In the genomic region with DNA sequence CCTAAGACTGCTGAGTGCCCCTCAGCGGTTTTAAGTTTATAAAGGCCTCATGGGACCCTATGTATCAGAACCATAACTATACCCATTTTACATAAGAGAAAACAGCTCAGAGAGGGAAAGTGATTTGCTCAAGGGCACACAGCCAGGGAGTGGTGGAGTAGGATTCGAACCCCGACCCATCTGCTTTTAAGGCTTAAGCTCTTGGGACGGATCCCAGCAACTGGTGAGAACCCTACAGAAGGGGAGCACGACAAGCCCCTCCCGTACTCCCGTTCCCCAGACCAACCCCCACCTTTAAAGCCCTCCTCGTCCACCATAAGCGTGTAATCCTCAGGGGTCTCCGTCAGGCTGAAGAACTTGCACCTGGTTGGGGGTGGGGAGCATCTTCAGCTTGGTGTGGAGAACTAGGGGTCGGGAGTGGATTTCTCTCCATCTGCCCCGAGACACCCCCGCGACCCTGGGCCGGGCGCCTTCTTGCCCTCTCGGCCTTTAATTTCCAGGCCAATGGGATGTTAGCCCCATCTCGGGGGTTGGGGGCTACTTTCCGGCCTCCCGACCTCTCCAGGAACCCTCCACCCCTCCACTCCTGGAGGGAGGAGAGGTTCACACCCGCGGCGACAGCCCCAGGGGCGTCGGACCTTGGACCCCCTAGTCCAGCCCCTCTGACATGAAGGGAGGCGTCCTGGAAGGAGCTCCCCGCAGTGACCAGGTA, we compare ENCODE assay signal across 8 cellular contexts. TPM values are rescaled to one million over a fixed set of nuclear protein-coding genes. Genes with fewer than 3 reads are reported as not detected.
DNase-seq lines count a peak whose midpoint lies in the region; ATAC-seq and TF ChIP-seq lines count a peak whose summit lies in the region.

No MANE protein-coding gene starts in this region.

- peaks cover 2% of the 10 kb centered on the region for H3K27me3 ChIP-seq in iPS-15b (ENCODE audit: control insufficient read depth, insufficient read depth, low read length)

- peak overlapping the region; percentile 79 for H3K4me3 Mint-ChIP-seq in activated T-helper 17 cell treated with anti-CD3 and anti-CD28 coated beads, Interleukin-2, amount 50 U/mL, for 72 hours
- peak overlapping the region; percentile 92 for H3K4me3 Mint-ChIP-seq in stimulated activated naive B cell treated with anti-CD40 and anti-IgM and Interleukin-4, amounts not matched to agents 10 μg/mL and 1 μg/mL and 100 μg/mL, for 72 hours

- H3K4me1 Mint-ChIP-seq in activated T-helper 17 cell treated with anti-CD3 and anti-CD28 coated beads, Interleukin-2, amount 50 U/mL, for 72 hours, result peaks cover 6% of the 10 kb centered on the region
- peaks cover 24 to 49% of the 10 kb centered on the region in 2 donors for H3K4me1 Mint-ChIP-seq in stimulated activated naive B cell treated with anti-CD40 and anti-IgM and Interleukin-4, amounts not matched to agents 10 μg/mL and 1 μg/mL and 100 μg/mL, for 72 hours

- H3K4me3 ChIP-seq in HFF-Myc (replicated peaks; ENCODE audit: low read depth, low read length) (peak overlapping the region; percentile 59), iPS-15b (ENCODE audit: low read depth, low read length) (peak overlapping the region; percentile 83)

- peaks cover 16% of the 10 kb centered on the region for H3K36me3 ChIP-seq in iPS-15b (ENCODE audit: control insufficient read depth, insufficient read depth, low read length)

- peaks cover 10% of the 10 kb centered on the region for H3K4me1 ChIP-seq in iPS-15b (ENCODE audit: control insufficient read depth, insufficient read depth, low read length)

- TF ChIP-seq CTCF in HFF-Myc (IDR thresholded peaks at IDR 0.05; ENCODE audit: low read depth, low read length, missing control alignments), result no peak

- H3K27me3 Mint-ChIP-seq in activated T-helper 17 cell treated with anti-CD3 and anti-CD28 coated beads, Interleukin-2, amount 50 U/mL, for 72 hours, result no peaks in the 10 kb centered on the region
- H3K27me3 Mint-ChIP-seq in stimulated activated naive B cell treated with anti-CD40 and anti-IgM and Interleukin-4, amounts not matched to agents 10 μg/mL and 1 μg/mL and 100 μg/mL, for 72 hours, result no peaks in the 10 kb centered on the region

- DNase-seq in HFF-Myc (ENCODE audit: extremely low read depth, low read depth) (no peak), cerebellar nuclear complex (lab: John Stamatoyannopoulos, UW) (no peak), mesenteric fat pad (ENCODE audit: low spot score) (no peak)
- no peak for DNase-seq in stimulated activated naive B cell treated with anti-CD40 and anti-IgM and Interleukin-4, amounts not matched to agents 10 μg/mL and 1 μg/mL and 100 μg/mL, for 72 hours

- ATAC-seq in activated T-helper 17 cell treated with anti-CD3 and anti-CD28 coated beads, Interleukin-2, amount 50 U/mL, for 72 hours (replicated peaks), result no peak
- no peak for ATAC-seq in stimulated activated naive B cell treated with anti-CD40 and anti-IgM and Interleukin-4, amounts not matched to agents 10 μg/mL and 1 μg/mL and 100 μg/mL, for 72 hours (replicated peaks)
- ATAC-seq in GM18870 (IDR thresholded peaks at IDR 0.05; ENCODE audit: unreplicated experiment) (no peak), esophagus mucosa (no peak)

- no peaks in the 10 kb centered on the region for H3K9me3 Mint-ChIP-seq in activated T-helper 17 cell treated with anti-CD3 and anti-CD28 coated beads, Interleukin-2, amount 50 U/mL, for 72 hours
- no peaks in the 10 kb centered on the region for H3K9me3 Mint-ChIP-seq in stimulated activated naive B cell treated with anti-CD40 and anti-IgM and Interleukin-4, amounts not matched to agents 10 μg/mL and 1 μg/mL and 100 μg/mL, for 72 hours

- peaks cover 16% of the 10 kb centered on the region for H3K36me3 Mint-ChIP-seq in activated T-helper 17 cell treated with anti-CD3 and anti-CD28 coated beads, Interleukin-2, amount 50 U/mL, for 72 hours (ENCODE audit: low read depth)
- H3K36me3 Mint-ChIP-seq in stimulated activated naive B cell treated with anti-CD40 and anti-IgM and Interleukin-4, amounts not matched to agents 10 μg/mL and 1 μg/mL and 100 μg/mL, for 72 hours, result peaks cover 18 to 26% of the 10 kb centered on the region in 2 donors

- H3K9ac ChIP-seq in iPS-15b (ENCODE audit: low read depth, low read length), result peak overlapping the region; percentile 54

- H3K9me3 ChIP-seq in iPS-15b (ENCODE audit: control insufficient read depth, insufficient read depth, low read length), result no peaks in the 10 kb centered on the region

- peak overlapping the region; percentile 82 for H3K27ac Mint-ChIP-seq in activated T-helper 17 cell treated with anti-CD3 and anti-CD28 coated beads, Interleukin-2, amount 50 U/mL, for 72 hours
- H3K27ac Mint-ChIP-seq in stimulated activated naive B cell treated with anti-CD40 and anti-IgM and Interleukin-4, amounts not matched to agents 10 μg/mL and 1 μg/mL and 100 μg/mL, for 72 hours, result peak overlapping the region; percentile 53

RNA-seq across cellular contexts. Expression of a gene that starts 0.7 kb away (rescaled TPM):
- total RNA-seq in activated T-helper 17 cell treated with anti-CD3 and anti-CD28 coated beads, Interleukin-2, amount 50 U/mL, for 72 hours, result 1 to 10 TPM; 4.6 to 4.8 TPM
- total RNA-seq in esophagus mucosa, result 43.7 TPM
- total RNA-seq in mesenteric fat pad, result 11.6 TPM

RNA-seq across cellular contexts. Expression of a gene that starts 21.9 kb away (rescaled TPM):
- 10 to 100 TPM; 41.1 to 88.6 TPM for total RNA-seq in activated T-helper 17 cell treated with anti-CD3 and anti-CD28 coated beads, Interleukin-2, amount 50 U/mL, for 72 hours
- total RNA-seq in esophagus mucosa (0.28 TPM), mesenteric fat pad (8.0 TPM)

RNA-seq across cellular contexts. Expression of a gene that starts 38.2 kb away (rescaled TPM):
- 10 to 100 TPM; 26.9 to 41.2 TPM for total RNA-seq in activated T-helper 17 cell treated with anti-CD3 and anti-CD28 coated beads, Interleukin-2, amount 50 U/mL, for 72 hours
- total RNA-seq in esophagus mucosa (44.5 TPM), mesenteric fat pad (25.8 TPM)

RNA-seq across cellular contexts. Expression of a gene that starts 42.0 kb away (rescaled TPM):
- 100 to 1,000 TPM; 175 to 300 TPM for total RNA-seq in activated T-helper 17 cell treated with anti-CD3 and anti-CD28 coated beads, Interleukin-2, amount 50 U/mL, for 72 hours
- total RNA-seq in esophagus mucosa (0.24 TPM), mesenteric fat pad (34.8 TPM)
